ENCODE assay signal across 8 cellular contexts in genomic region chrX:56995271-56995994, GRCh38. TPM values are rescaled to one million over a fixed set of nuclear protein-coding genes. Genes with fewer than 3 reads are reported as not detected.
DNase-seq lines count a peak whose midpoint lies in the region; ATAC-seq lines count a peak whose summit lies in the region.

Gene SPIN3 (minus strand): TSS chrX:56995541. CDS start chrX:56994947, 594 bp downstream.

- ATAC-seq in GM19324 (IDR thresholded peaks at IDR 0.05; ENCODE audit: low FRiP score, unreplicated experiment), result peak; percentile 97
- ATAC-seq in HG03432 (IDR thresholded peaks at IDR 0.05; ENCODE audit: unreplicated experiment), result peak; percentile 100
- peak; percentile 91 for ATAC-seq in esophagus mucosa

- DNase-seq in C1 segment of cervical spinal cord (lab: John Stamatoyannopoulos, UW), result peak; percentile 4 to 86 (median 57)
- peak; percentile 53 to 62 for DNase-seq in NOMO-1 (lab: John Stamatoyannopoulos, UW; ENCODE audit: unreplicated experiment in 2 of 2)
- peak; percentile 49 for DNase-seq in activated T-cell treated with anti-CD3 and anti-CD28 coated beads, Interleukin-2, amount 50 U/mL, for 1 hour
- peak; percentile 77 for DNase-seq in mucosa of gallbladder (ENCODE audit: low spot score)
- DNase-seq in stimulated activated CD8-positive, alpha-beta memory T cell treated with anti-CD3 and anti-CD28 coated beads, Interleukin-2, amount 100 ng/mL, for 48 hours (ENCODE audit: low read depth in 2 of 2), result peak; percentile 38 to 47

RNA-seq across cellular contexts. Expression of gene SPIN3, which starts in this region (rescaled TPM):
- total RNA-seq in esophagus mucosa (6.3 TPM), mucosa of gallbladder (12.5 TPM)

Comparison
In these comparisons a context has a peak if more than half of its experiments do, and no peak if none do; other contexts are left out.
1. Peak in every context shown above with its lines: DNase-seq and ATAC-seq.